8 cellular contexts compared by ENCODE assay signal in genomic region chr9:121156263-121156731, GRCh38. TPM values are rescaled to one million over a fixed set of nuclear protein-coding genes. Genes with fewer than 3 reads are reported as not detected.
DNase-seq lines count a peak whose midpoint lies in the region; ATAC-seq and TF ChIP-seq lines count a peak whose summit lies in the region.

No MANE protein-coding gene starts in this region.

- intact Hi-C loops in activated CD4-positive, alpha-beta memory T cell treated with anti-CD3 and anti-CD28 coated beads for 36 hours (cut with micrococcal nuclease): loop anchor here (1.0 kb wide), 1 partner anchor 35 kb away; no protein-coding TSS in a partner anchor

- H3K27me3 Mint-ChIP-seq in CD4-positive, CD25-positive, alpha-beta regulatory T cell: no peaks in the 10 kb centered on the region
- no peaks in the 10 kb centered on the region for H3K27me3 Mint-ChIP-seq in activated CD4-positive, alpha-beta memory T cell treated with anti-CD3 and anti-CD28 coated beads for 36 hours
- H3K27me3 Mint-ChIP-seq in type B pancreatic cell: no peaks in the 10 kb centered on the region

- H3K27ac ChIP-seq in CD4-positive, CD25-positive, alpha-beta regulatory T cell (ENCODE audit: insufficient read depth, low read length, poor library complexity, severe bottlenecking): peak overlapping the region; percentile 37
- H3K27ac ChIP-seq in trophoblast cell (ENCODE audit: low read depth, low read length): no peak overlapping the region

- no CpG with 5 or more reads among the region's 2 CpGs for WGBS in trophoblast cell (ENCODE audit: extremely low coverage, insufficient coverage, insufficient read length)

- H3K27me3 ChIP-seq in CD4-positive, CD25-positive, alpha-beta regulatory T cell (ENCODE audit: control insufficient read depth, insufficient read depth, low read length): no peaks in the 10 kb centered on the region
- no peaks in the 10 kb centered on the region for H3K27me3 ChIP-seq in trophoblast cell (ENCODE audit: insufficient read depth, low read length)

- peak in 1 of 3 donors; percentile 18 for DNase-seq in CD4-positive, CD25-positive, alpha-beta regulatory T cell
- no peak for DNase-seq in activated CD4-positive, alpha-beta memory T cell treated with anti-CD3 and anti-CD28 coated beads for 36 hours
- peak; percentile 18 for DNase-seq in middle frontal gyrus (ENCODE audit: extremely low spot score, low spot score)
- DNase-seq in type B pancreatic cell (ENCODE audit: extremely low spot score, unreplicated experiment): no peak
- no peak for DNase-seq in trophoblast cell
- DNase-seq in HT-29 (ENCODE audit: low spot score): no peak

- H2BK12ac ChIP-seq in trophoblast cell (ENCODE audit: low read length): no peak overlapping the region

- no peak overlapping the region for H4K91ac ChIP-seq in trophoblast cell (ENCODE audit: low read depth, low read length)

- H3K4ac ChIP-seq in trophoblast cell (ENCODE audit: low read depth, low read length): no peak overlapping the region

- CTCF ChIA-PET in activated CD4-positive, alpha-beta memory T cell treated with anti-CD3 and anti-CD28 coated beads for 36 hours (lab: Charles Lee): interaction anchor here (2.2 to 2.5 kb wide), 2 partner anchors 13 to 175 kb away, joined by 6 to 7 read pairs; no protein-coding TSS in a partner anchor

- H3K14ac ChIP-seq in trophoblast cell (ENCODE audit: low read length): no peak overlapping the region

- H2AK5ac ChIP-seq in trophoblast cell (ENCODE audit: low read length): no peak overlapping the region

- no peak overlapping the region for H2BK120ac ChIP-seq in trophoblast cell (ENCODE audit: insufficient read depth, low read length, poor library complexity)

- H3K4me3 ChIP-seq in CD4-positive, CD25-positive, alpha-beta regulatory T cell (ENCODE audit: low read depth, low read length): peak overlapping the region; percentile 11
- H3K4me3 ChIP-seq in trophoblast cell (ENCODE audit: low read depth, low read length): no peak overlapping the region

- H3K23ac ChIP-seq in trophoblast cell (ENCODE audit: low read length): no peak overlapping the region

- H3K4me2 ChIP-seq in trophoblast cell (ENCODE audit: low read length): no peak overlapping the region

- no peaks in the 10 kb centered on the region for H3K9me3 ChIP-seq in CD4-positive, CD25-positive, alpha-beta regulatory T cell (ENCODE audit: control insufficient read depth in 2 of 2, low read length in 2 of 2)
- no peaks in the 10 kb centered on the region for H3K9me3 ChIP-seq in trophoblast cell (ENCODE audit: insufficient read depth, low read depth, low read length)

- H2BK5ac ChIP-seq in trophoblast cell (ENCODE audit: low read depth, low read length, poor library complexity): no peak overlapping the region

- no peak overlapping the region for H4K12ac ChIP-seq in trophoblast cell (ENCODE audit: low read depth, low read length)

- no peaks in the 10 kb centered on the region for H3K9me3 Mint-ChIP-seq in CD4-positive, CD25-positive, alpha-beta regulatory T cell
- no peaks in the 10 kb centered on the region for H3K9me3 Mint-ChIP-seq in activated CD4-positive, alpha-beta memory T cell treated with anti-CD3 and anti-CD28 coated beads for 36 hours
- no peaks in the 10 kb centered on the region for H3K9me3 Mint-ChIP-seq in type B pancreatic cell

- H3K36me3 Mint-ChIP-seq in CD4-positive, CD25-positive, alpha-beta regulatory T cell: peaks cover 58% of the 10 kb centered on the region
- peaks cover 62% of the 10 kb centered on the region for H3K36me3 Mint-ChIP-seq in activated CD4-positive, alpha-beta memory T cell treated with anti-CD3 and anti-CD28 coated beads for 36 hours
- H3K36me3 Mint-ChIP-seq in type B pancreatic cell: peaks cover 13% of the 10 kb centered on the region

- H2AFZ ChIP-seq in trophoblast cell (ENCODE audit: insufficient read depth, low read length, poor library complexity): no peak overlapping the region

- H3K4me1 Mint-ChIP-seq in CD4-positive, CD25-positive, alpha-beta regulatory T cell: peaks cover 16 to 32% (median 26%) of the 10 kb centered on the region in 4 donors
- peaks cover 24% of the 10 kb centered on the region for H3K4me1 Mint-ChIP-seq in activated CD4-positive, alpha-beta memory T cell treated with anti-CD3 and anti-CD28 coated beads for 36 hours (ENCODE audit: low read depth)
- H3K4me1 Mint-ChIP-seq in type B pancreatic cell (ENCODE audit: unreplicated experiment): no peaks in the 10 kb centered on the region

- no peak for TF ChIP-seq CTCF in type B pancreatic cell (conservative IDR thresholded peaks at IDR 0.05)

- peaks cover 4% of the 10 kb centered on the region for H3K4me1 ChIP-seq in CD4-positive, CD25-positive, alpha-beta regulatory T cell (ENCODE audit: control insufficient read depth, insufficient read depth, low read length, poor library complexity, severe bottlenecking)
- no peaks in the 10 kb centered on the region for H3K4me1 ChIP-seq in trophoblast cell (ENCODE audit: control insufficient read depth in 1 of 2, insufficient read depth in 2 of 2, low read length in 2 of 2)

- H3K79me1 ChIP-seq in trophoblast cell (ENCODE audit: low read length): no peaks in the 10 kb centered on the region

- ATAC-seq in CD4-positive, CD25-positive, alpha-beta regulatory T cell (ENCODE audit: low read depth in 2 of 2): peak; percentile 88 to 91
- ATAC-seq in GM19328 (IDR thresholded peaks at IDR 0.05; ENCODE audit: unreplicated experiment) (peak; percentile 81), HG03280 (IDR thresholded peaks at IDR 0.05; ENCODE audit: unreplicated experiment) (peak; percentile 65)

- H3K27ac Mint-ChIP-seq in CD4-positive, CD25-positive, alpha-beta regulatory T cell: peak overlapping the region; percentile 33 to 82 (median 74)
- peak overlapping the region; percentile 90 for H3K27ac Mint-ChIP-seq in activated CD4-positive, alpha-beta memory T cell treated with anti-CD3 and anti-CD28 coated beads for 36 hours
- no peak overlapping the region for H3K27ac Mint-ChIP-seq in type B pancreatic cell

- H3K18ac ChIP-seq in trophoblast cell (ENCODE audit: low read length): no peak overlapping the region

- peaks cover 89% of the 10 kb centered on the region for H3K36me3 ChIP-seq in CD4-positive, CD25-positive, alpha-beta regulatory T cell (ENCODE audit: control insufficient read depth, insufficient read depth, low read length)
- H3K36me3 ChIP-seq in trophoblast cell (ENCODE audit: control insufficient read depth in 1 of 2, insufficient read depth in 2 of 2, low read length in 2 of 2): peaks cover 3 to 6% of the 10 kb centered on the region in 2 experiments

- no peak overlapping the region for H3K4me3 Mint-ChIP-seq in CD4-positive, CD25-positive, alpha-beta regulatory T cell
- H3K4me3 Mint-ChIP-seq in activated CD4-positive, alpha-beta memory T cell treated with anti-CD3 and anti-CD28 coated beads for 36 hours: peak overlapping the region; percentile 3
- H3K4me3 Mint-ChIP-seq in type B pancreatic cell: no peak overlapping the region

- H3K79me2 ChIP-seq in trophoblast cell (ENCODE audit: control insufficient read depth, insufficient read depth, low read length, poor library complexity): no peaks in the 10 kb centered on the region

- POLR2A ChIA-PET in activated CD4-positive, alpha-beta memory T cell treated with anti-CD3 and anti-CD28 coated beads for 36 hours (lab: Charles Lee): no interaction called here

- no peak overlapping the region for H3K9ac ChIP-seq in trophoblast cell (ENCODE audit: low read length)

- H4K8ac ChIP-seq in trophoblast cell (ENCODE audit: low read depth, low read length): no peak overlapping the region

RNA-seq across cellular contexts. Expression of gene RAB14, which starts 45.4 kb away (rescaled TPM):
- total RNA-seq in CD4-positive, CD25-positive, alpha-beta regulatory T cell: 56.8 TPM
- 10 to 100 TPM; 36.8 to 54.7 (median 45.1) TPM for polyA plus RNA-seq in CD4-positive, CD25-positive, alpha-beta regulatory T cell
- 10 to 100 TPM; 58.2 to 58.5 TPM for total RNA-seq in activated CD4-positive, alpha-beta memory T cell treated with anti-CD3 and anti-CD28 coated beads for 36 hours
- 59.4 and 83.7 TPM in 2 replicates for total RNA-seq in type B pancreatic cell (ENCODE audit: low replicate concordance)
- polyA plus RNA-seq in trophoblast cell (2013): 40.0 and 40.9 TPM in 2 replicates
- total RNA-seq in HT-29 (2014; rRNA removed; shearing (Covaris generic)): 10.4 and 11.1 TPM in 2 replicates
